Comparison of ENCODE assay signal across 9 cellular contexts in genomic region chr20:53692465-53693067, GRCh38.
DNase-seq lines count a peak whose midpoint lies in the region; ATAC-seq, FAIRE-seq and TF ChIP-seq lines count a peak whose summit lies in the region.
"Had no signal": no experiment of that assay in that cellular context is flagged by ENCODE, and none has a peak within 500 bp of the region (broad histone marks: within the 10 kb centered on the region; RNA-seq: fewer than 3 reads in every experiment).

No MANE protein-coding gene starts in this region.

- TF ChIP-seq CTCF in A673 (conservative IDR thresholded peaks at IDR 0.05; ENCODE audit: low read depth, low read length) (no peak), lower lobe of right lung (IDR thresholded peaks at IDR 0.05) (no peak), suprapubic skin (IDR thresholded peaks at IDR 0.05) (no peak), testis (IDR thresholded peaks at IDR 0.05) (no peak)

- no peak overlapping the region for H3K4me3 ChIP-seq in A673 (ENCODE audit: low read depth, low read length, poor library complexity, severe bottlenecking)
- no peak overlapping the region for H3K4me3 ChIP-seq in adipocyte (ENCODE audit: low read length)
- no peak overlapping the region for H3K4me3 ChIP-seq in lower lobe of right lung
- H3K4me3 ChIP-seq in suprapubic skin: no peak overlapping the region
- no peak overlapping the region for H3K4me3 ChIP-seq in testis

- no peak for TF ChIP-seq POLR2A in H54 (IDR thresholded peaks at IDR 0.05; ENCODE audit: low read depth, low read length)
- no peak for TF ChIP-seq POLR2A in suprapubic skin (IDR thresholded peaks at IDR 0.05)
- TF ChIP-seq POLR2A in testis (IDR thresholded peaks at IDR 0.05): no peak

- intact Hi-C loops in A673 (cut with micrococcal nuclease; ENCODE audit: unreplicated experiment): no loop called here
- intact Hi-C loops in lower lobe of right lung (cut with DNase I): no loop called here
- intact Hi-C loops in testis (cut with DNase I; ENCODE audit: low total_unique reads): no loop called here

- TF ChIP-seq EP300 in suprapubic skin (IDR thresholded peaks at IDR 0.05): no peak

- no TSS peak for BruUV-seq in A673 (replicated peaks; lab: Mats Ljungman, UMichigan)

- H3K36me3 ChIP-seq in A673 (ENCODE audit: insufficient read depth, low read length, poor library complexity, severe bottlenecking) (no peaks in the 10 kb centered on the region), adipocyte (ENCODE audit: control insufficient read depth, insufficient read depth, low read length, severe bottlenecking) (no peaks in the 10 kb centered on the region), lower lobe of right lung (no peaks in the 10 kb centered on the region), suprapubic skin (no peaks in the 10 kb centered on the region), testis (ENCODE audit: low read depth, missing control alignments) (no peaks in the 10 kb centered on the region)

- DNase-seq in A673 (ENCODE audit: low spot score) (peak; percentile 26), H54 (ENCODE audit: insufficient read length, low spot score) (peak; percentile 41), adipocyte (ENCODE audit: low read depth) (peak; percentile 46), lower lobe of right lung (no peak), suprapubic skin (ENCODE audit: low spot score in 2 of 2) (no peak), cerebellar cortex (ENCODE audit: low spot score) (no peak), testis (no peak)
- DNase-seq: NCI-H345 had no signal

- CTCF ChIA-PET in A673 (lab: Charles Lee): no interaction called here

- H3K9me3 ChIP-seq in A673 (ENCODE audit: low read depth, low read length, poor library complexity, severe bottlenecking): no peaks in the 10 kb centered on the region
- H3K9me3 ChIP-seq in adipocyte (ENCODE audit: control insufficient read depth, low read length): no peaks in the 10 kb centered on the region
- no peaks in the 10 kb centered on the region for H3K9me3 ChIP-seq in lower lobe of right lung
- H3K9me3 ChIP-seq in suprapubic skin: no peaks in the 10 kb centered on the region
- no peaks in the 10 kb centered on the region for H3K9me3 ChIP-seq in testis

- H3K27ac ChIP-seq in A673 (ENCODE audit: low read depth, low read length, poor library complexity, severe bottlenecking) (no peak overlapping the region), lower lobe of right lung (no peak overlapping the region), suprapubic skin (no peak overlapping the region), testis (no peak overlapping the region)

- H3K4me1 ChIP-seq in A673 (ENCODE audit: insufficient read depth, low read length, poor library complexity, severe bottlenecking) (peaks cover 5% of the 10 kb centered on the region), adipocyte (ENCODE audit: control insufficient read depth, insufficient read depth, low read length) (peaks cover 9% of the 10 kb centered on the region), lower lobe of right lung (no peaks in the 10 kb centered on the region), suprapubic skin (peaks cover 2% of the 10 kb centered on the region), testis (no peaks in the 10 kb centered on the region)

- ATAC-seq in lower lobe of right lung: peak; percentile 50 to 68
- no peak for ATAC-seq in GM21737 (IDR thresholded peaks at IDR 0.05; ENCODE audit: unreplicated experiment)

- 75% methylated on average over 10 of the region's 10 CpGs for WGBS in suprapubic skin
- 72 to 88% methylated on average over 10 of the region's 10 CpGs for WGBS in testis, 2 donors

- FAIRE-seq in H54 (lab: Jason Lieb, UNC): no peak

- POLR2A ChIA-PET in A673 (lab: Charles Lee; ENCODE audit: low non-redundant PET): no interaction called here

- no peak overlapping the region for H3K9ac ChIP-seq in adipocyte (ENCODE audit: low read length)

- no peaks in the 10 kb centered on the region for H3K27me3 ChIP-seq in A673 (replicated peaks; ENCODE audit: insufficient read depth, low read depth, low read length, poor library complexity)
- no peaks in the 10 kb centered on the region for H3K27me3 ChIP-seq in adipocyte (replicated peaks; ENCODE audit: control insufficient read depth, insufficient read depth, low read length)
- H3K27me3 ChIP-seq in lower lobe of right lung (ENCODE audit: low read depth): no peaks in the 10 kb centered on the region
- H3K27me3 ChIP-seq in suprapubic skin: no peaks in the 10 kb centered on the region
- H3K27me3 ChIP-seq in testis: no peaks in the 10 kb centered on the region

Comparison
In these comparisons a context has a peak if more than half of its experiments do, and no peak if none do; other contexts are left out.
1. DNase-seq: peak in A673 (single experiment), H54 (single experiment) and adipocyte (single experiment); none in lower lobe of right lung (single experiment), suprapubic skin (0 of 2), cerebellar cortex (single experiment) and testis (single experiment).